23 cellular contexts compared by ENCODE assay signal in the genomic region with DNA sequence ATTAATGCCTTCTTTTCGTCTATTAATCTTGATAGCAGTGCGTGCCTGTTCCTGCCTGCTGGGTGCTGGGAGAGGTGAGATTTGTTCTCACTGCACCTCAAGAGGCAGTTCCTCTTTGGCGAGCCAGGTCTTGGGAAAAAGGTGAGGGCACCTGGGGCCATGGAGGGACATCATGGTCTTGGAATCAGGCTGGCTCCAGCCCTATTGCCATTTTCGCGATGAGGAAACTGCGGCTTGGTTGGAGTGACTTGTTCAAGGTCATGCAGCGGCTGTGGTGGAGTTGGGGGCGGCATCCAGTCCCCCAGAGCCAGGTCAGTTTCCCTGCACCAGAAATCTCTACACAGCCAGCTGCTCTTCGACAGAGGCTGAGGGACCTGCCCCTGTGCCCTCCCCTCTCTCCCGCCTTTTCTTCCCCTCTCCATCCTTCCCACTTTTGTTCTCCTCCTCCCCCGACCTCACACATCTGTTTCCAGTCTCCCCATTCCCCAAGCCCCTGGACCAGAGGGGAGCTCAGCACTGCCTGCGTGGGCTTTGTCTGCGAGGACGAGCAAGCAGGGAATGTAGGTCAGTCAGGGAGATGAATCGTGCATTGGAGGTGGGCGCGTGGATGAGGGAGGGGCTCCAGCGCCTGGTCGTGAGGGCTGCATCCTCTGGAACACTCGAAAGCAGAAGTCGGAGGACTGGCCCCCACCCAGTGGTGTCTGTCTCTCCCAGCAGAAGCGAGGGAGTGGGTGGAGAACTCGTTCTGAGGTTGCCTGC.
"Had no signal": no experiment of that assay in that cellular context is flagged by ENCODE, and none has a peak within 500 bp of the region (broad histone marks: within the 10 kb centered on the region; RNA-seq: fewer than 3 reads in every experiment).

No MANE protein-coding gene starts in this region.

- ATAC-seq: effector memory CD8-positive, alpha-beta T cell; left lung; stimulated activated naive CD8-positive, alpha-beta T cell treated with anti-CD3 and anti-CD28 coated beads, Interleukin-15, Interleukin-2, amounts not matched to agents 100 U/mL and 50 U/mL, for 24 hours had no signal

- H3K4me3 Mint-ChIP-seq: activated naive CD4-positive, alpha-beta T cell treated with anti-CD3 and anti-CD28 coated beads for 36 hours; activated naive CD8-positive, alpha-beta T cell treated with anti-CD3 and anti-CD28 coated beads, Interleukin-2, amount 10 ng/mL, durations not matched to agents 7 days and 5 days; activated T-cell treated with anti-CD3 and anti-CD28 coated beads, Interleukin-2, amount 50 U/mL, for 24 hours; central memory CD8-positive, alpha-beta T cell; effector memory CD8-positive, alpha-beta T cell; immature natural killer cell had no signal

- H3K4me3 ChIP-seq: breast epithelium, esophagus muscularis mucosa, hepatocyte, left lung, tibial artery had no signal

- H3K9me3 Mint-ChIP-seq: activated naive CD4-positive, alpha-beta T cell treated with anti-CD3 and anti-CD28 coated beads for 36 hours; activated naive CD8-positive, alpha-beta T cell treated with anti-CD3 and anti-CD28 coated beads, Interleukin-2, amount 10 ng/mL, durations not matched to agents 7 days and 5 days; activated T-cell treated with anti-CD3 and anti-CD28 coated beads, Interleukin-2, amount 50 U/mL, for 24 hours; activated T-helper 2 cell treated with anti-CD3 and anti-CD28 coated beads, Interferon-gamma antibody, Interleukin-2, Interleukin-4, amounts not matched to agents 10 μg/mL and 5 μg/mL and 100 μg/mL, durations not matched to agents 14 hours and 24 hours and 36 hours; central memory CD8-positive, alpha-beta T cell; effector memory CD8-positive, alpha-beta T cell; immature natural killer cell had no signal

- H3K4me1 ChIP-seq: breast epithelium, left lung had no signal

- H3K4me2 ChIP-seq: hepatocyte had no signal

- H3K27ac ChIP-seq: breast epithelium, esophagus muscularis mucosa, hepatocyte, left lung, tibial artery had no signal

- H3K36me3 ChIP-seq: breast epithelium, esophagus muscularis mucosa, left lung, tibial artery had no signal

- H3K9me3 ChIP-seq: breast epithelium, esophagus muscularis mucosa, left lung, tibial artery had no signal

- H3K36me3 Mint-ChIP-seq: activated naive CD8-positive, alpha-beta T cell treated with anti-CD3 and anti-CD28 coated beads, Interleukin-2, amount 10 ng/mL, durations not matched to agents 7 days and 5 days; immature natural killer cell had no signal

- H2AFZ ChIP-seq: hepatocyte had no signal

- H3K27ac Mint-ChIP-seq: activated naive CD4-positive, alpha-beta T cell treated with anti-CD3 and anti-CD28 coated beads for 36 hours; activated naive CD8-positive, alpha-beta T cell treated with anti-CD3 and anti-CD28 coated beads, Interleukin-2, amount 10 ng/mL, durations not matched to agents 7 days and 5 days; activated T-cell treated with anti-CD3 and anti-CD28 coated beads, Interleukin-2, amount 50 U/mL, for 24 hours; activated T-helper 2 cell treated with anti-CD3 and anti-CD28 coated beads, Interferon-gamma antibody, Interleukin-2, Interleukin-4, amounts not matched to agents 10 μg/mL and 5 μg/mL and 100 μg/mL, durations not matched to agents 14 hours and 24 hours and 36 hours; effector memory CD8-positive, alpha-beta T cell; immature natural killer cell had no signal

- DNase-seq: activated CD4-positive, alpha-beta T cell treated with anti-CD3 and anti-CD28 coated beads for 1 hour; activated CD4-positive, alpha-beta T cell treated with anti-CD3 and anti-CD28 coated beads, Interleukin-2, amount 50 U/mL, for 1 hour; activated naive CD4-positive, alpha-beta T cell treated with anti-CD3 and anti-CD28 coated beads for 36 hours; activated naive CD8-positive, alpha-beta T cell treated with anti-CD3 and anti-CD28 coated beads, Interleukin-2, amount 10 ng/mL, durations not matched to agents 7 days and 5 days; activated T-cell treated with anti-CD3 and anti-CD28 coated beads, Interleukin-2, amount 50 U/mL, for 24 hours; amniotic stem cell; effector memory CD8-positive, alpha-beta T cell; glutamatergic neuron; immature natural killer cell; kidney glomerular epithelial cell; left lung; mammary epithelial cell; midbrain; occipital lobe; stimulated activated CD4-positive, alpha-beta T cell treated with anti-CD3 and anti-CD28 coated beads, Interleukin-4, amount 100 ng/mL, for 24 hours; stimulated activated naive CD8-positive, alpha-beta T cell treated with anti-CD3 and anti-CD28 coated beads, Interleukin-15, Interleukin-2, amounts not matched to agents 100 U/mL and 50 U/mL, for 24 hours; T-helper 1 cell had no signal

- H3K4me1 Mint-ChIP-seq: activated naive CD8-positive, alpha-beta T cell treated with anti-CD3 and anti-CD28 coated beads, Interleukin-2, amount 10 ng/mL, durations not matched to agents 7 days and 5 days; central memory CD8-positive, alpha-beta T cell; immature natural killer cell had no signal
